In genomic region chr5:2690293-2690692, GRCh38 we compare ENCODE assay signal across 26 cellular contexts.
"Had no signal": no experiment of that assay in that cellular context is flagged by ENCODE, and none has a peak within 500 bp of the region (broad histone marks: within the 10 kb centered on the region; RNA-seq: fewer than 3 reads in every experiment).

No MANE protein-coding gene starts in this region.

- H3K4me2 ChIP-seq: hepatocyte had no signal

- H3K27me3 ChIP-seq: esophagus squamous epithelium, hepatocyte, left lung had no signal

- DNase-seq: dermis blood vessel endothelial cell; dorsolateral prefrontal cortex; effector CD4-positive, alpha-beta T cell; effector memory CD4-positive, alpha-beta T cell; erythroblast; esophagus squamous epithelium; foreskin fibroblast; heart left ventricle; hypothalamus; immature natural killer cell; islet precursor cell; left cardiac atrium; left lung; left ventricle myocardium superior; lower lobe of right lung; mesendoderm; midbrain; naive thymus-derived CD4-positive, alpha-beta T cell had no signal

- FAIRE-seq: colon, endothelial cell of umbilical vein, frontal cortex had no signal

- H3K9me3 ChIP-seq: lower lobe of right lung had no signal

- ATAC-seq: esophagus mucosa; gastroesophageal sphincter; heart left ventricle; left cardiac atrium; left lung; left ventricle myocardium superior; lower lobe of right lung; naive thymus-derived CD4-positive, alpha-beta T cell had no signal

- H3K27ac ChIP-seq: coronary artery, dorsolateral prefrontal cortex, epithelial cell of prostate, esophagus squamous epithelium, gastroesophageal sphincter, heart left ventricle, hepatocyte, left lung, lower lobe of right lung had no signal

- H3K36me3 ChIP-seq: esophagus squamous epithelium, gastroesophageal sphincter, heart left ventricle, left lung, lower lobe of right lung had no signal

- H3K79me2 ChIP-seq: hepatocyte had no signal

- H3K4me3 ChIP-seq: coronary artery, dorsolateral prefrontal cortex, esophagus squamous epithelium, gastroesophageal sphincter, heart left ventricle, hepatocyte, left lung, lower lobe of right lung had no signal

- H3K4me1 ChIP-seq: gastroesophageal sphincter, heart left ventricle, left lung, lower lobe of right lung had no signal

- H2AFZ ChIP-seq: hepatocyte had no signal
